1 cellular context compared by ENCODE assay signal in the genomic region with DNA sequence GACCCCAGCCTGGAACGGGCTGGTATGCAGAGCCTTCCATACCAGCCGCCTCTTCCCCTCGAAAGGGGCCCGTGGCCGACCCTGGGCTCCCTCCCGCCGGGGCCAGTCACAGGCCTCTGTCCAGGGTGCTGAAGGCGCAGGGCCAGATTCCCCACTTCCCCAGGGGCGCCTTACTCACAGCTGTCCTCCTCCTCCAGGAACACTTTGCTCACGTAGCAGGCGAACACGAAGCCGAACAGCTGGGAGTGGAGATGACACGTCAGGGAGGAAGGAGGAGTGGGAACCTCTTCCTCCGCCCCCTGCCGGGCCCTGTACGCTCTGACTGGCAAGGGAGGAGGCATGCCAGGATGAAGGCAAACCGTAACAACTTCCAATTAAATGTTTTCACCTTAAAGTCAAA.
TF ChIP-seq lines count a peak whose summit lies in the region.

No MANE protein-coding gene starts in this region.

TF ChIP-seq in HepG2, 621 proteins besides CTCF, POLR2A, EP300 and RAD21 (continued from another document and continues in another):
- TF ChIP-seq, protein P1, sequence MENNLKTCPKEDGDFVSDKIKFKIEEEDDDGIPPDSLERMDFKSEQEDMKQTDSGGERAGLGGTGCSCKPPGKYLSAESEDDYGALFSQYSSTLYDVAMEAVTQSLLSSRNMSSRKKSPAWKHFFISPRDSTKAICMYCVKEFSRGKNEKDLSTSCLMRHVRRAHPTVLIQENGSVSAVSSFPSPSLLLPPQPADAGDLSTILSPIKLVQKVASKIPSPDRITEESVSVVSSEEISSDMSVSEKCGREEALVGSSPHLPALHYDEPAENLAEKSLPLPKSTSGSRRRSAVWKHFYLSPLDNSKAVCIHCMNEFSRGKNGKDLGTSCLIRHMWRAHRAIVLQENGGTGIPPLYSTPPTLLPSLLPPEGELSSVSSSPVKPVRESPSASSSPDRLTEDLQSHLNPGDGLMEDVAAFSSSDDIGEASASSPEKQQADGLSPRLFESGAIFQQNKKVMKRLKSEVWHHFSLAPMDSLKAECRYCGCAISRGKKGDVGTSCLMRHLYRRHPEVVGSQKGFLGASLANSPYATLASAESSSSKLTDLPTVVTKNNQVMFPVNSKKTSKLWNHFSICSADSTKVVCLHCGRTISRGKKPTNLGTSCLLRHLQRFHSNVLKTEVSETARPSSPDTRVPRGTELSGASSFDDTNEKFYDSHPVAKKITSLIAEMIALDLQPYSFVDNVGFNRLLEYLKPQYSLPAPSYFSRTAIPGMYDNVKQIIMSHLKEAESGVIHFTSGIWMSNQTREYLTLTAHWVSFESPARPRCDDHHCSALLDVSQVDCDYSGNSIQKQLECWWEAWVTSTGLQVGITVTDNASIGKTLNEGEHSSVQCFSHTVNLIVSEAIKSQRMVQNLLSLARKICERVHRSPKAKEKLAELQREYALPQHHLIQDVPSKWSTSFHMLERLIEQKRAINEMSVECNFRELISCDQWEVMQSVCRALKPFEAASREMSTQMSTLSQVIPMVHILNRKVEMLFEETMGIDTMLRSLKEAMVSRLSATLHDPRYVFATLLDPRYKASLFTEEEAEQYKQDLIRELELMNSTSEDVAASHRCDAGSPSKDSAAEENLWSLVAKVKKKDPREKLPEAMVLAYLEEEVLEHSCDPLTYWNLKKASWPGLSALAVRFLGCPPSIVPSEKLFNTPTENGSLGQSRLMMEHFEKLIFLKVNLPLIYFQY (CRISPR knock-in tag; IDR thresholded peaks at IDR 0.05; ENCODE audit: borderline replicate concordance): peak; percentile 86
- TF ChIP-seq SRF (IDR thresholded peaks at IDR 0.05; ENCODE audit: low read depth, low read length) (no peak), STAT5B (CRISPR knock-in tag; IDR thresholded peaks at IDR 0.05) (0 out of 2 replicates have a peak, but pooled peaks have one; percentile 71), ARNTL (CRISPR knock-in tag; IDR thresholded peaks at IDR 0.05) (no peak), CCDC6 (CRISPR knock-in tag; IDR thresholded peaks at IDR 0.05) (peak; percentile 39; the same call in 1 of the 2 replicates), TCF7L2 (IDR thresholded peaks at IDR 0.05; ENCODE audit: low read depth, low read length) (no peak), ZNF232 (CRISPR knock-in tag; IDR thresholded peaks at IDR 0.05; ENCODE audit: borderline replicate concordance) (peak; percentile 92; the same call in 1 of the 2 replicates), MAF1 (CRISPR knock-in tag; IDR thresholded peaks at IDR 0.05; ENCODE audit: borderline replicate concordance) (peak; percentile 76; the same call in 1 of the 2 replicates), HIVEP1 (CRISPR knock-in tag; IDR thresholded peaks at IDR 0.05) (no peak), SOX13 (IDR thresholded peaks at IDR 0.05) (no peak), SOX13 (CRISPR knock-in tag; conservative IDR thresholded peaks at IDR 0.05 in 1 of 2, IDR thresholded peaks at IDR 0.05 in 1 of 2) (peak in 1 of 2 experiments; percentile 40; a peak in 2 of 4 replicates), GATA4 (IDR thresholded peaks at IDR 0.05; ENCODE audit: borderline replicate concordance, low read depth) (no peak), GATAD1 (CRISPR knock-in tag; IDR thresholded peaks at IDR 0.05) (no peak), ZSCAN9 (CRISPR knock-in tag; IDR thresholded peaks at IDR 0.05; ENCODE audit: borderline replicate concordance) (peak; percentile 98), KDM5B (CRISPR knock-in tag; IDR thresholded peaks at IDR 0.05; ENCODE audit: borderline replicate concordance) (peak; percentile 74), ZNF678 (CRISPR knock-in tag; IDR thresholded peaks at IDR 0.05) (no peak), HNRNPUL1 (IDR thresholded peaks at IDR 0.05; ENCODE audit: low read depth, low read length) (no peak), ASH2L (IDR thresholded peaks at IDR 0.05; ENCODE audit: insufficient read length, low read depth, low read length) (no peak), ZNF292 (CRISPR knock-in tag; IDR thresholded peaks at IDR 0.05; ENCODE audit: borderline replicate concordance, low read depth) (no peak), MEIS2 (CRISPR knock-in tag; IDR thresholded peaks at IDR 0.05) (peak; percentile 89), FOXA1 (IDR thresholded peaks at IDR 0.05) (no peak), FOXA1 (CRISPR knock-in tag; IDR thresholded peaks at IDR 0.05) (no peak), ZNF160 (CRISPR knock-in tag; IDR thresholded peaks at IDR 0.05) (peak; percentile 78; the same call in 1 of the 2 replicates), ELF1 (CRISPR knock-in tag; IDR thresholded peaks at IDR 0.05) (peak; percentile 17; the same call in 1 of the 2 replicates), ZBTB20 (CRISPR knock-in tag; IDR thresholded peaks at IDR 0.05; ENCODE audit: borderline replicate concordance, low read depth) (peak; percentile 85; the same call in 1 of the 2 replicates), ZMYM3 (CRISPR knock-in tag; IDR thresholded peaks at IDR 0.05) (no peak), PHF8 (CRISPR knock-in tag; IDR thresholded peaks at IDR 0.05) (no peak), FLYWCH1 (CRISPR knock-in tag; IDR thresholded peaks at IDR 0.05) (no peak), GTF3A (CRISPR knock-in tag; conservative IDR thresholded peaks at IDR 0.05) (no peak), ZNF577 (CRISPR knock-in tag; IDR thresholded peaks at IDR 0.05; ENCODE audit: borderline replicate concordance, low read depth) (no peak), MED8 (CRISPR knock-in tag; IDR thresholded peaks at IDR 0.05; ENCODE audit: insufficient replicate concordance) (no peak), ZFP37 (CRISPR knock-in tag; IDR thresholded peaks at IDR 0.05; ENCODE audit: borderline replicate concordance) (peak; percentile 91), KDM5A (IDR thresholded peaks at IDR 0.05; ENCODE audit: borderline replicate concordance, low read length) (no peak), ZNF713 (CRISPR knock-in tag; IDR thresholded peaks at IDR 0.05) (no peak), ZFP62 (CRISPR knock-in tag; IDR thresholded peaks at IDR 0.05) (no peak), SALL1 (CRISPR knock-in tag; IDR thresholded peaks at IDR 0.05) (peak; percentile 91), FOXP1 (IDR thresholded peaks at IDR 0.05) (no peak), FOXP1 (CRISPR knock-in tag; IDR thresholded peaks at IDR 0.05) (no peak), CBX1 (IDR thresholded peaks at IDR 0.05; ENCODE audit: low read depth) (no peak), SALL2 (CRISPR knock-in tag; IDR thresholded peaks at IDR 0.05) (no peak), ZNF367 (CRISPR knock-in tag; IDR thresholded peaks at IDR 0.05; ENCODE audit: borderline replicate concordance) (no peak; the same call in 1 of the 2 replicates), SNRNP70 (IDR thresholded peaks at IDR 0.05; ENCODE audit: low read depth, low read length) (no peak), ISX (CRISPR knock-in tag; conservative IDR thresholded peaks at IDR 0.05) (0 out of 2 replicates have a peak, but pooled peaks have one; percentile 68), ZNF121 (CRISPR knock-in tag; IDR thresholded peaks at IDR 0.05) (no peak)
- TF ChIP-seq, protein P2, sequence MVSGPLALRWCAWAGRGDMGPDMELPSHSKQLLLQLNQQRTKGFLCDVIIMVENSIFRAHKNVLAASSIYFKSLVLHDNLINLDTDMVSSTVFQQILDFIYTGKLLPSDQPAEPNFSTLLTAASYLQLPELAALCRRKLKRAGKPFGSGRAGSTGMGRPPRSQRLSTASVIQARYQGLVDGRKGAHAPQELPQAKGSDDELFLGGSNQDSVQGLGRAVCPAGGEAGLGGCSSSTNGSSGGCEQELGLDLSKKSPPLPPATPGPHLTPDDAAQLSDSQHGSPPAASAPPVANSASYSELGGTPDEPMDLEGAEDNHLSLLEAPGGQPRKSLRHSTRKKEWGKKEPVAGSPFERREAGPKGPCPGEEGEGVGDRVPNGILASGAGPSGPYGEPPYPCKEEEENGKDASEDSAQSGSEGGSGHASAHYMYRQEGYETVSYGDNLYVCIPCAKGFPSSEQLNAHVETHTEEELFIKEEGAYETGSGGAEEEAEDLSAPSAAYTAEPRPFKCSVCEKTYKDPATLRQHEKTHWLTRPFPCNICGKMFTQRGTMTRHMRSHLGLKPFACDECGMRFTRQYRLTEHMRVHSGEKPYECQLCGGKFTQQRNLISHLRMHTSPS (CRISPR knock-in tag; IDR thresholded peaks at IDR 0.05; ENCODE audit: low read depth): no peak
- TF ChIP-seq, protein P3, sequence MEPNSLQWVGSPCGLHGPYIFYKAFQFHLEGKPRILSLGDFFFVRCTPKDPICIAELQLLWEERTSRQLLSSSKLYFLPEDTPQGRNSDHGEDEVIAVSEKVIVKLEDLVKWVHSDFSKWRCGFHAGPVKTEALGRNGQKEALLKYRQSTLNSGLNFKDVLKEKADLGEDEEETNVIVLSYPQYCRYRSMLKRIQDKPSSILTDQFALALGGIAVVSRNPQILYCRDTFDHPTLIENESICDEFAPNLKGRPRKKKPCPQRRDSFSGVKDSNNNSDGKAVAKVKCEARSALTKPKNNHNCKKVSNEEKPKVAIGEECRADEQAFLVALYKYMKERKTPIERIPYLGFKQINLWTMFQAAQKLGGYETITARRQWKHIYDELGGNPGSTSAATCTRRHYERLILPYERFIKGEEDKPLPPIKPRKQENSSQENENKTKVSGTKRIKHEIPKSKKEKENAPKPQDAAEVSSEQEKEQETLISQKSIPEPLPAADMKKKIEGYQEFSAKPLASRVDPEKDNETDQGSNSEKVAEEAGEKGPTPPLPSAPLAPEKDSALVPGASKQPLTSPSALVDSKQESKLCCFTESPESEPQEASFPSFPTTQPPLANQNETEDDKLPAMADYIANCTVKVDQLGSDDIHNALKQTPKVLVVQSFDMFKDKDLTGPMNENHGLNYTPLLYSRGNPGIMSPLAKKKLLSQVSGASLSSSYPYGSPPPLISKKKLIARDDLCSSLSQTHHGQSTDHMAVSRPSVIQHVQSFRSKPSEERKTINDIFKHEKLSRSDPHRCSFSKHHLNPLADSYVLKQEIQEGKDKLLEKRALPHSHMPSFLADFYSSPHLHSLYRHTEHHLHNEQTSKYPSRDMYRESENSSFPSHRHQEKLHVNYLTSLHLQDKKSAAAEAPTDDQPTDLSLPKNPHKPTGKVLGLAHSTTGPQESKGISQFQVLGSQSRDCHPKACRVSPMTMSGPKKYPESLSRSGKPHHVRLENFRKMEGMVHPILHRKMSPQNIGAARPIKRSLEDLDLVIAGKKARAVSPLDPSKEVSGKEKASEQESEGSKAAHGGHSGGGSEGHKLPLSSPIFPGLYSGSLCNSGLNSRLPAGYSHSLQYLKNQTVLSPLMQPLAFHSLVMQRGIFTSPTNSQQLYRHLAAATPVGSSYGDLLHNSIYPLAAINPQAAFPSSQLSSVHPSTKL (CRISPR knock-in tag; IDR thresholded peaks at IDR 0.05): peak; percentile 54
- TF ChIP-seq, protein P4, sequence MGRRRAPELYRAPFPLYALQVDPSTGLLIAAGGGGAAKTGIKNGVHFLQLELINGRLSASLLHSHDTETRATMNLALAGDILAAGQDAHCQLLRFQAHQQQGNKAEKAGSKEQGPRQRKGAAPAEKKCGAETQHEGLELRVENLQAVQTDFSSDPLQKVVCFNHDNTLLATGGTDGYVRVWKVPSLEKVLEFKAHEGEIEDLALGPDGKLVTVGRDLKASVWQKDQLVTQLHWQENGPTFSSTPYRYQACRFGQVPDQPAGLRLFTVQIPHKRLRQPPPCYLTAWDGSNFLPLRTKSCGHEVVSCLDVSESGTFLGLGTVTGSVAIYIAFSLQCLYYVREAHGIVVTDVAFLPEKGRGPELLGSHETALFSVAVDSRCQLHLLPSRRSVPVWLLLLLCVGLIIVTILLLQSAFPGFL (CRISPR knock-in tag; IDR thresholded peaks at IDR 0.05): no peak
- TF ChIP-seq, protein P5, sequence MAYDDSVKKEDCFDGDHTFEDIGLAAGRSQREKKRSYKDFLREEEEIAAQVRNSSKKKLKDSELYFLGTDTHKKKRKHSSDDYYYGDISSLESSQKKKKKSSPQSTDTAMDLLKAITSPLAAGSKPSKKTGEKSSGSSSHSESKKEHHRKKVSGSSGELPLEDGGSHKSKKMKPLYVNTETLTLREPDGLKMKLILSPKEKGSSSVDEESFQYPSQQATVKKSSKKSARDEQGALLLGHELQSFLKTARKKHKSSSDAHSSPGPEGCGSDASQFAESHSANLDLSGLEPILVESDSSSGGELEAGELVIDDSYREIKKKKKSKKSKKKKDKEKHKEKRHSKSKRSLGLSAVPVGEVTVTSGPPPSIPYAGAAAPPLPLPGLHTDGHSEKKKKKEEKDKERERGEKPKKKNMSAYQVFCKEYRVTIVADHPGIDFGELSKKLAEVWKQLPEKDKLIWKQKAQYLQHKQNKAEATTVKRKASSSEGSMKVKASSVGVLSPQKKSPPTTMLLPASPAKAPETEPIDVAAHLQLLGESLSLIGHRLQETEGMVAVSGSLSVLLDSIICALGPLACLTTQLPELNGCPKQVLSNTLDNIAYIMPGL (CRISPR knock-in tag; IDR thresholded peaks at IDR 0.05; ENCODE audit: borderline replicate concordance in 1 of 2, low read depth in 1 of 2): no peak
- TF ChIP-seq, protein P6, sequence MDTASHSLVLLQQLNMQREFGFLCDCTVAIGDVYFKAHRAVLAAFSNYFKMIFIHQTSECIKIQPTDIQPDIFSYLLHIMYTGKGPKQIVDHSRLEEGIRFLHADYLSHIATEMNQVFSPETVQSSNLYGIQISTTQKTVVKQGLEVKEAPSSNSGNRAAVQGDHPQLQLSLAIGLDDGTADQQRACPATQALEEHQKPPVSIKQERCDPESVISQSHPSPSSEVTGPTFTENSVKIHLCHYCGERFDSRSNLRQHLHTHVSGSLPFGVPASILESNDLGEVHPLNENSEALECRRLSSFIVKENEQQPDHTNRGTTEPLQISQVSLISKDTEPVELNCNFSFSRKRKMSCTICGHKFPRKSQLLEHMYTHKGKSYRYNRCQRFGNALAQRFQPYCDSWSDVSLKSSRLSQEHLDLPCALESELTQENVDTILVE (CRISPR knock-in tag; IDR thresholded peaks at IDR 0.05): peak; percentile 81; the same call in 1 of the 2 replicates
- TF ChIP-seq, protein P7, sequence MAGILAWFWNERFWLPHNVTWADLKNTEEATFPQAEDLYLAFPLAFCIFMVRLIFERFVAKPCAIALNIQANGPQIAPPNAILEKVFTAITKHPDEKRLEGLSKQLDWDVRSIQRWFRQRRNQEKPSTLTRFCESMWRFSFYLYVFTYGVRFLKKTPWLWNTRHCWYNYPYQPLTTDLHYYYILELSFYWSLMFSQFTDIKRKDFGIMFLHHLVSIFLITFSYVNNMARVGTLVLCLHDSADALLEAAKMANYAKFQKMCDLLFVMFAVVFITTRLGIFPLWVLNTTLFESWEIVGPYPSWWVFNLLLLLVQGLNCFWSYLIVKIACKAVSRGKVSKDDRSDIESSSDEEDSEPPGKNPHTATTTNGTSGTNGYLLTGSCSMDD (CRISPR knock-in tag; IDR thresholded peaks at IDR 0.05): no peak
- TF ChIP-seq, protein P8, sequence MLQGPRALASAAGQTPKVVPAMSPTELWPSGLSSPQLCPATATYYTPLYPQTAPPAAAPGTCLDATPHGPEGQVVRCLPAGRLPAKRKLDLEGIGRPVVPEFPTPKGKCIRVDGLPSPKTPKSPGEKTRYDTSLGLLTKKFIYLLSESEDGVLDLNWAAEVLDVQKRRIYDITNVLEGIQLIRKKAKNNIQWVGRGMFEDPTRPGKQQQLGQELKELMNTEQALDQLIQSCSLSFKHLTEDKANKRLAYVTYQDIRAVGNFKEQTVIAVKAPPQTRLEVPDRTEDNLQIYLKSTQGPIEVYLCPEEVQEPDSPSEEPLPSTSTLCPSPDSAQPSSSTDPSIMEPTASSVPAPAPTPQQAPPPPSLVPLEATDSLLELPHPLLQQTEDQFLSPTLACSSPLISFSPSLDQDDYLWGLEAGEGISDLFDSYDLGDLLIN (CRISPR knock-in tag; IDR thresholded peaks at IDR 0.05; ENCODE audit: borderline replicate concordance): no peak
- TF ChIP-seq, protein P9, sequence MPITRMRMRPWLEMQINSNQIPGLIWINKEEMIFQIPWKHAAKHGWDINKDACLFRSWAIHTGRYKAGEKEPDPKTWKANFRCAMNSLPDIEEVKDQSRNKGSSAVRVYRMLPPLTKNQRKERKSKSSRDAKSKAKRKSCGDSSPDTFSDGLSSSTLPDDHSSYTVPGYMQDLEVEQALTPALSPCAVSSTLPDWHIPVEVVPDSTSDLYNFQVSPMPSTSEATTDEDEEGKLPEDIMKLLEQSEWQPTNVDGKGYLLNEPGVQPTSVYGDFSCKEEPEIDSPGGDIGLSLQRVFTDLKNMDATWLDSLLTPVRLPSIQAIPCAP (CRISPR knock-in tag; IDR thresholded peaks at IDR 0.05; ENCODE audit: low read depth): no peak
